Comparison of ENCODE assay signal across 21 cellular contexts in the genomic region with DNA sequence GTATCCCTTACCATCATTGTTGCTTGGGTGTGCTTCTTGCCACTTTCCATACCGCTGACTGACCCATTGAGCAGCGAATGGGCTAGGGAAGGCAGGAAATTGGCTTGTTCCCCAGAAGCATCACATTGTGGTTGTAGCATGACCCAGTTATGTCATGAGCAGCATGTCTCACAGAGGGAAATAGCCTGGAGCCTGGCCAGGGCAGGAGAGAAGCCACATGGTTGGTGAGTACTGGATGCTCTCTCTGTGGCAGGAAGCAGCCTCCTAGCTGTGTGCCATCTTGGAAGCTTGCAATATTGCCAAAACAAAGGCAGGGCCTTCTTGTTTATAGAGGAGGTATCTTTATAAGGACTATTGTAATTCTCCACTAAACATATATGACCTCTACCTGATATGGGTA.
DNase-seq lines count a peak whose midpoint lies in the region; ATAC-seq and TF ChIP-seq lines count a peak whose summit lies in the region.
"Had no signal": no experiment of that assay in that cellular context is flagged by ENCODE, and none has a peak within 500 bp of the region (broad histone marks: within the 10 kb centered on the region; RNA-seq: fewer than 3 reads in every experiment).

No MANE protein-coding gene starts in this region.

- no peaks in the 10 kb centered on the region for H3K4me1 Mint-ChIP-seq in activated T-cell treated with anti-CD3 and anti-CD28 coated beads, Interleukin-2, amount 50 U/mL, for 72 hours (ENCODE audit: low read depth)
- H3K4me1 Mint-ChIP-seq in naive thymus-derived CD4-positive, alpha-beta T cell = no peaks in the 10 kb centered on the region
- H3K4me1 Mint-ChIP-seq: T-helper 17 cell, WTC11 had no signal

- H3K27me3 ChIP-seq in heart right ventricle (no peaks in the 10 kb centered on the region), brain microvascular endothelial cell (replicated peaks) (no peaks in the 10 kb centered on the region), left ventricle myocardium inferior (ENCODE audit: low read depth) (no peaks in the 10 kb centered on the region)
- H3K27me3 ChIP-seq in naive thymus-derived CD4-positive, alpha-beta T cell (ENCODE audit: control insufficient read depth in 2 of 2, insufficient read depth in 2 of 2, low read length in 2 of 2) = no peaks in the 10 kb centered on the region
- H3K27me3 ChIP-seq: gastroesophageal sphincter, SJCRH30 had no signal

- CTCF ChIA-PET in naive thymus-derived CD4-positive, alpha-beta T cell (lab: Charles Lee) = no interaction called here

- peaks cover 3 to 7% of the 10 kb centered on the region in 2 donors for H3K9me3 Mint-ChIP-seq in activated T-cell treated with anti-CD3 and anti-CD28 coated beads, Interleukin-2, amount 50 U/mL, for 72 hours
- peaks cover 0 to 13% (median 8%) of the 10 kb centered on the region in 11 donors for H3K9me3 Mint-ChIP-seq in naive thymus-derived CD4-positive, alpha-beta T cell

- no peak overlapping the region for H3K27ac Mint-ChIP-seq in activated T-cell treated with anti-CD3 and anti-CD28 coated beads, Interleukin-2, amount 50 U/mL, for 72 hours
- no peak overlapping the region for H3K27ac Mint-ChIP-seq in naive thymus-derived CD4-positive, alpha-beta T cell
- H3K27ac Mint-ChIP-seq: activated CD4-positive, alpha-beta memory T cell treated with anti-CD3 and anti-CD28 coated beads for 36 hours; activated naive CD4-positive, alpha-beta T cell treated with anti-CD3 and anti-CD28 coated beads for 36 hours; T-helper 17 cell; WTC11 had no signal

- POLR2A ChIA-PET in naive thymus-derived CD4-positive, alpha-beta T cell (lab: Charles Lee) = no interaction called here

- H3K4me3 ChIP-seq in heart right ventricle (no peak overlapping the region), brain microvascular endothelial cell (ENCODE audit: low read depth, low read length) (no peak overlapping the region), left ventricle myocardium inferior (no peak overlapping the region)
- H3K4me3 ChIP-seq in naive thymus-derived CD4-positive, alpha-beta T cell (ENCODE audit: low read length) = no peak overlapping the region
- H3K4me3 ChIP-seq: gastroesophageal sphincter, SJCRH30, thoracic aorta had no signal

- peak; percentile 6 to 23 for DNase-seq in heart right ventricle
- DNase-seq in Right ventricle myocardium inferior (ENCODE audit: missing footprints) = no peak
- DNase-seq in brain microvascular endothelial cell = peak; percentile 22
- peak; percentile 18 for DNase-seq in left ventricle myocardium inferior
- no peak for DNase-seq in NCI-H1417 (lab: John Stamatoyannopoulos, UW)
- no peak for DNase-seq in activated T-cell treated with anti-CD3 and anti-CD28 coated beads, Interleukin-2, amount 50 U/mL, for 72 hours
- no peak for DNase-seq in naive thymus-derived CD4-positive, alpha-beta T cell
- DNase-seq: activated CD4-positive, alpha-beta memory T cell treated with anti-CD3 and anti-CD28 coated beads for 36 hours; activated naive CD4-positive, alpha-beta T cell treated with anti-CD3 and anti-CD28 coated beads for 36 hours; cortex of kidney; DMS53; left colon; NCI-H2081 treated with DMSO at 0.1 percent for 48 hours; NCI-H526; SJCRH30; stimulated activated CD4-positive, alpha-beta T cell treated with anti-CD3 and anti-CD28 coated beads, Interleukin-15, amount 100 ng/mL, for 24 hours; T-helper 17 cell had no signal

- peaks cover 0 to 7% (median 0%) of the 10 kb centered on the region in 9 donors for H3K4me1 ChIP-seq in heart right ventricle
- no peaks in the 10 kb centered on the region for H3K4me1 ChIP-seq in left ventricle myocardium inferior
- no peaks in the 10 kb centered on the region for H3K4me1 ChIP-seq in naive thymus-derived CD4-positive, alpha-beta T cell (ENCODE audit: control insufficient read depth in 2 of 2, insufficient read depth in 2 of 2, low read length in 2 of 2)
- H3K4me1 ChIP-seq: gastroesophageal sphincter, SJCRH30 had no signal

- H3K36me3 ChIP-seq in heart right ventricle (no peaks in the 10 kb centered on the region), brain microvascular endothelial cell (replicated peaks) (no peaks in the 10 kb centered on the region), left ventricle myocardium inferior (no peaks in the 10 kb centered on the region)
- no peaks in the 10 kb centered on the region for H3K36me3 ChIP-seq in naive thymus-derived CD4-positive, alpha-beta T cell (ENCODE audit: control insufficient read depth in 2 of 3, insufficient read depth in 3 of 3, low read length in 3 of 3)
- H3K36me3 ChIP-seq: gastroesophageal sphincter, SJCRH30, thoracic aorta had no signal

- no peaks in the 10 kb centered on the region for H3K36me3 Mint-ChIP-seq in activated T-cell treated with anti-CD3 and anti-CD28 coated beads, Interleukin-2, amount 50 U/mL, for 72 hours (ENCODE audit: insufficient read depth in 2 of 2)
- H3K36me3 Mint-ChIP-seq in naive thymus-derived CD4-positive, alpha-beta T cell = no peaks in the 10 kb centered on the region
- H3K36me3 Mint-ChIP-seq: activated CD4-positive, alpha-beta memory T cell treated with anti-CD3 and anti-CD28 coated beads for 36 hours had no signal

- H3K9me3 ChIP-seq in heart right ventricle (no peaks in the 10 kb centered on the region), left ventricle myocardium inferior (replicated peaks) (no peaks in the 10 kb centered on the region)
- no peaks in the 10 kb centered on the region for H3K9me3 ChIP-seq in naive thymus-derived CD4-positive, alpha-beta T cell (ENCODE audit: control insufficient read depth in 2 of 3, low read length in 3 of 3)
- H3K9me3 ChIP-seq: gastroesophageal sphincter, SJCRH30, thoracic aorta had no signal

- no peak overlapping the region for H3K4me3 Mint-ChIP-seq in activated T-cell treated with anti-CD3 and anti-CD28 coated beads, Interleukin-2, amount 50 U/mL, for 72 hours
- H3K4me3 Mint-ChIP-seq in naive thymus-derived CD4-positive, alpha-beta T cell = no peak overlapping the region
- H3K4me3 Mint-ChIP-seq: activated CD4-positive, alpha-beta memory T cell treated with anti-CD3 and anti-CD28 coated beads for 36 hours; activated naive CD4-positive, alpha-beta T cell treated with anti-CD3 and anti-CD28 coated beads for 36 hours; T-helper 17 cell; WTC11 had no signal

- ATAC-seq in heart right ventricle (peak in 4 of 8 donors; percentile 18 to 40 (median 30)), Right ventricle myocardium inferior (no peak), GM19467 (IDR thresholded peaks at IDR 0.05; ENCODE audit: unreplicated experiment) (no peak)
- no peak for ATAC-seq in activated T-cell treated with anti-CD3 and anti-CD28 coated beads, Interleukin-2, amount 50 U/mL, for 72 hours (replicated peaks in 1 of 2)
- ATAC-seq in naive thymus-derived CD4-positive, alpha-beta T cell = no peak
- ATAC-seq: gastroesophageal sphincter, left colon, T-helper 17 cell, WTC11 had no signal

- intact Hi-C loops in heart right ventricle (cut with DNase I) (no loop called here), Right ventricle myocardium inferior (cut with DNase I) (no loop called here), left ventricle myocardium inferior (cut with micrococcal nuclease) (no loop called here)
- intact Hi-C loops in naive thymus-derived CD4-positive, alpha-beta T cell (cut with micrococcal nuclease) = no loop called here

- H3K27me3 Mint-ChIP-seq in activated T-cell treated with anti-CD3 and anti-CD28 coated beads, Interleukin-2, amount 50 U/mL, for 72 hours (ENCODE audit: low read depth) = no peaks in the 10 kb centered on the region
- H3K27me3 Mint-ChIP-seq in naive thymus-derived CD4-positive, alpha-beta T cell = no peaks in the 10 kb centered on the region
- H3K27me3 Mint-ChIP-seq: activated CD4-positive, alpha-beta memory T cell treated with anti-CD3 and anti-CD28 coated beads for 36 hours; T-helper 17 cell had no signal

- 77 to 90% methylated on average over 2 of the region's 2 CpGs for WGBS in heart right ventricle, 2 donors

- H3K27ac ChIP-seq in heart right ventricle (no peak overlapping the region), brain microvascular endothelial cell (no peak overlapping the region), left ventricle myocardium inferior (replicated peaks) (no peak overlapping the region)
- H3K27ac ChIP-seq in naive thymus-derived CD4-positive, alpha-beta T cell (ENCODE audit: low read depth, low read length) = no peak overlapping the region
- H3K27ac ChIP-seq: gastroesophageal sphincter, SJCRH30, thoracic aorta had no signal

- TF ChIP-seq CTCF in heart right ventricle (IDR thresholded peaks at IDR 0.05) = no peak
- TF ChIP-seq CTCF in brain microvascular endothelial cell (IDR thresholded peaks at IDR 0.05; ENCODE audit: low read depth, low read length, missing control alignments) = no peak
- TF ChIP-seq CTCF in left ventricle myocardium inferior (IDR thresholded peaks at IDR 0.05; ENCODE audit: borderline replicate concordance) = no peak

- in situ Hi-C loops in brain microvascular endothelial cell (cut with HindIII; ENCODE audit: low pct_ligation_motif_present, low sequenced_read_pairs) = no loop called here

Comparison
In these comparisons a context has a peak if more than half of its experiments do, and no peak if none do; other contexts are left out.
1. DNase-seq: peak in heart right ventricle (2 of 2), brain microvascular endothelial cell (single experiment) and left ventricle myocardium inferior (single experiment); none in Right ventricle myocardium inferior (single experiment), NCI-H1417 (0 of 3), activated T-cell treated with anti-CD3 and anti-CD28 coated beads, Interleukin-2, amount 50 U/mL, for 72 hours (0 of 2) and naive thymus-derived CD4-positive, alpha-beta T cell (0 of 9).